ENCODE assay signal across 28 cellular contexts in the genomic region with DNA sequence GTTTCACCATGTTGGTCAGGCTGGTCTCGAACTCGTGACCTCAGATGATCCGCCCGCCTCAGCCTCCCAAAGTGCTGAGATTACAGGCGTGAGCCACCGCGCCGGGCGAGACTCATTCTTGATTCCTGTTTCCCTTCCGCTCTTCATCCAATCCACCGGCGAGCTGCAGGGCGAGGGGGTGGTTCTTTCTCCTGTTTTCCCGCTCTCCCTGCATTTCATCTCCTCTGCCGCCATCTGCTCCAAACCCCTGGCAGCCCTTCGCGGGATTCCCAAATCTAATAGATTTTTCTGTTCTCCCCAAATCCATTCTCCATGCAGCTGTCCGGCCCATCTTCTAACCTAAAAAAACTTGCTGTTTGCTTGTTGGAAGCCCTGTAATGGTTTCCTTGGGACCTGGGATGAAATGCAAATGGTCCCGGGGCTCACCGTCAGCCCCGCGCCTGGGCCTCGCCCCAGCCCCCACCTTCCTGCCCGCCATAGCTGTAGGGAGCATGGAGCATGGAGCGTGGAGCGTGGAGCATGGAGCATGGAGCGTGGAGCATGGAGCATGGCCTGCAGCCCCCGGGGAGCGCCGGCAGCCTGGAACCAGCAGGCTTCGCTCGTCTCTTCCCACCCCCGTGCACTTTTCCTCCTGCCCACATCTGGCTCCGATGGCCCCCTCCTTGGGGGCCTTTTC. TPM values are rescaled to one million over a fixed set of nuclear protein-coding genes. Genes with fewer than 3 reads are reported as not detected.
DNase-seq lines count a peak whose midpoint lies in the region; ATAC-seq, FAIRE-seq and TF ChIP-seq lines count a peak whose summit lies in the region.
"Had no signal": no experiment of that assay in that cellular context is flagged by ENCODE, and none has a peak within 500 bp of the region (broad histone marks: within the 10 kb centered on the region; RNA-seq: fewer than 3 reads in every experiment).

No MANE protein-coding gene starts in this region.

- WGBS in smooth muscle cell (ENCODE audit: low lambda C conversion rate) = 8% methylated on average over 34 of the region's 34 CpGs
- 29 to 45% (median 43%) methylated on average over 31 to 34 of the region's 34 CpGs for WGBS in small intestine, 3 donors

- peak overlapping the region; percentile 85 for H3K4me2 ChIP-seq in smooth muscle cell
- H3K4me2 ChIP-seq: BLaER1 treated with 17β-estradiol and CSF1 and Interleukin-3, amounts not matched to agents 10 nM and 100 nM had no signal

- intact Hi-C loops in upper lobe of right lung (cut with DNase I) = no loop called here

- H3K9ac ChIP-seq in HUES6 (ENCODE audit: low read length) (peak overlapping the region; percentile 37), smooth muscle cell (ENCODE audit: low read depth) (no peak overlapping the region)
- H3K9ac ChIP-seq: BLaER1 treated with 17β-estradiol and CSF1 and Interleukin-3, amounts not matched to agents 10 nM and 100 nM had no signal

- H3K4me1 ChIP-seq in HUES6 (ENCODE audit: control insufficient read depth, insufficient read depth, low read length) = peaks cover 23% of the 10 kb centered on the region
- no peaks in the 10 kb centered on the region for H3K4me1 ChIP-seq in foreskin keratinocyte
- H3K4me1 ChIP-seq in smooth muscle cell (ENCODE audit: low read depth) = peaks cover 7% of the 10 kb centered on the region
- no peaks in the 10 kb centered on the region for H3K4me1 ChIP-seq in upper lobe of right lung
- H3K4me1 ChIP-seq in small intestine (ENCODE audit: control insufficient read depth in 2 of 2, insufficient read depth in 1 of 2, low read depth in 1 of 2, low read length in 1 of 2) = no peaks in the 10 kb centered on the region
- H3K4me1 ChIP-seq: BLaER1 treated with 17β-estradiol and CSF1 and Interleukin-3, amounts not matched to agents 10 nM and 100 nM; HAP-1; lower lobe of right lung had no signal

- H3K27ac ChIP-seq in HUES6 (ENCODE audit: low read depth, low read length) (peak overlapping the region; percentile 68; the same call in 1 of the 2 replicates), foreskin keratinocyte (peak overlapping the region; percentile 72), smooth muscle cell (ENCODE audit: low read depth) (no peak overlapping the region), upper lobe of right lung (no peak overlapping the region), small intestine (ENCODE audit: low read depth in 1 of 2, low read length in 1 of 2) (no peak overlapping the region)
- H3K27ac ChIP-seq: BLaER1 treated with 17β-estradiol and CSF1 and Interleukin-3, amounts not matched to agents 10 nM and 100 nM; HL-60; lower lobe of right lung had no signal

- H3K36me3 ChIP-seq in HUES6 (ENCODE audit: control insufficient read depth, insufficient read depth, low read length) (peaks cover 34% of the 10 kb centered on the region; the same call in 1 of the 2 replicates), smooth muscle cell (ENCODE audit: low read depth) (no peaks in the 10 kb centered on the region), upper lobe of right lung (no peaks in the 10 kb centered on the region), small intestine (ENCODE audit: control insufficient read depth in 2 of 2, insufficient read depth in 2 of 2, low read length in 2 of 2) (no peaks in the 10 kb centered on the region)
- H3K36me3 ChIP-seq: BLaER1 treated with 17β-estradiol and CSF1 and Interleukin-3, amounts not matched to agents 10 nM and 100 nM; HAP-1; lower lobe of right lung had no signal

- peak overlapping the region; percentile 62 for H2AFZ ChIP-seq in smooth muscle cell (ENCODE audit: low read depth)

- H3K27me3 ChIP-seq in HUES6 (ENCODE audit: control insufficient read depth, insufficient read depth, low read length) (no peaks in the 10 kb centered on the region), foreskin keratinocyte (no peaks in the 10 kb centered on the region), smooth muscle cell (ENCODE audit: low read depth) (no peaks in the 10 kb centered on the region), upper lobe of right lung (peaks cover 16% of the 10 kb centered on the region), small intestine (ENCODE audit: control insufficient read depth in 2 of 2, insufficient read depth in 2 of 2, low read length in 2 of 2) (peaks cover 0 to 2% of the 10 kb centered on the region in 2 donors)
- H3K27me3 ChIP-seq: BLaER1 treated with 17β-estradiol and CSF1 and Interleukin-3, amounts not matched to agents 10 nM and 100 nM had no signal

- H3K79me2 ChIP-seq in smooth muscle cell (ENCODE audit: low read depth) = peaks cover 22% of the 10 kb centered on the region

- H3F3A ChIP-seq in smooth muscle cell (ENCODE audit: low read depth) = peaks cover 11% of the 10 kb centered on the region

- peak in 1 of 2 donors; percentile 45 for DNase-seq in foreskin keratinocyte
- peak; percentile 88 for DNase-seq in islet precursor cell
- DNase-seq in smooth muscle cell (lab: John Stamatoyannopoulos, UW; ENCODE audit: unreplicated experiment) = no peak
- DNase-seq in upper lobe of right lung = no peak
- DNase-seq in SW480 (ENCODE audit: low spot score) = no peak
- DNase-seq in small intestine = no peak
- DNase-seq: activated CD4-positive, alpha-beta T cell treated with anti-CD3 and anti-CD28 coated beads, Interleukin-2, amount 50 U/mL, for 48 hours; activated CD4-positive, CD25-positive, alpha-beta regulatory T cell; activated CD8-positive, alpha-beta memory T cell treated with anti-CD3 and anti-CD28 coated beads, Interleukin-2, amount 50 U/mL, for 4 hours; aorta; COR-L47; DMS79 treated with DMSO at 0.1 percent for 48 hours; head of caudate nucleus; lower lobe of right lung; NCI-H1092; NCI-H1930; occipital lobe; stimulated activated CD4-positive, alpha-beta T cell treated with anti-CD3 and anti-CD28 coated beads, Interleukin-4, amount 100 ng/mL, for 24 hours; stimulated activated naive B cell treated with anti-CD40 and anti-IgM and Interleukin-4, amounts not matched to agents 10 μg/mL and 1 μg/mL and 100 μg/mL, for 72 hours had no signal

- peaks cover 4% of the 10 kb centered on the region for H4K20me1 ChIP-seq in smooth muscle cell (ENCODE audit: low read depth)
- H4K20me1 ChIP-seq: BLaER1 treated with 17β-estradiol and CSF1 and Interleukin-3, amounts not matched to agents 10 nM and 100 nM had no signal

- TF ChIP-seq CTCF in foreskin keratinocyte (conservative IDR thresholded peaks at IDR 0.05) = no peak
- TF ChIP-seq CTCF in smooth muscle cell (IDR thresholded peaks at IDR 0.05; ENCODE audit: borderline replicate concordance, insufficient read depth, poor library complexity, severe bottlenecking) = no peak
- TF ChIP-seq CTCF in upper lobe of right lung (IDR thresholded peaks at IDR 0.05) = no peak

- H3K9me3 ChIP-seq in HUES6 (ENCODE audit: control insufficient read depth, insufficient read depth, low read depth, low read length) (no peaks in the 10 kb centered on the region), smooth muscle cell (replicated peaks; ENCODE audit: low read depth) (no peaks in the 10 kb centered on the region), upper lobe of right lung (no peaks in the 10 kb centered on the region), small intestine (ENCODE audit: control insufficient read depth, low read depth) (no peaks in the 10 kb centered on the region)
- H3K9me3 ChIP-seq: HAP-1, lower lobe of right lung had no signal

- no peak for FAIRE-seq in small intestine (lab: Jason Lieb, UNC)
- FAIRE-seq: GM12891 had no signal

- ATAC-seq in foreskin keratinocyte (peak; percentile 8), upper lobe of right lung (no peak)
- ATAC-seq: activated naive CD4-positive, alpha-beta T cell treated with anti-CD3 and anti-CD28 coated beads, Interleukin-2, amount 50 U/mL, for 72 hours; activated T-helper 17 cell treated with anti-CD3 and anti-CD28 coated beads, Interleukin-2, amount 50 U/mL, for 72 hours; stimulated activated naive B cell treated with anti-CD40 and anti-IgM and Interleukin-4, amounts not matched to agents 10 μg/mL and 1 μg/mL and 100 μg/mL, for 72 hours had no signal

- H3K4me3 ChIP-seq in HUES6 (ENCODE audit: low read depth, low read length) (peak overlapping the region; percentile 72), smooth muscle cell (peak overlapping the region; percentile 51), upper lobe of right lung (no peak overlapping the region), small intestine (ENCODE audit: low read depth in 1 of 2, low read length in 2 of 2) (no peak overlapping the region)
- H3K4me3 ChIP-seq: BLaER1 treated with 17β-estradiol and CSF1 and Interleukin-3, amounts not matched to agents 10 nM and 100 nM; HAP-1; lower lobe of right lung had no signal

RNA-seq across cellular contexts. Expression of a gene that starts 1.1 kb away (rescaled TPM):
- total RNA-seq in foreskin keratinocyte (11.2 and 19.4 TPM in 2 replicates), smooth muscle cell (30.4 and 31.5 TPM in 2 replicates), upper lobe of right lung (0.26 TPM)
- polyA plus RNA-seq in foreskin keratinocyte (5.9 and 11.8 TPM in 2 replicates), smooth muscle cell (15.7 and 24.0 TPM in 2 replicates), small intestine (not detected)
- total RNA-seq: activated naive CD4-positive, alpha-beta T cell treated with anti-CD3 and anti-CD28 coated beads, Interleukin-2, amount 50 U/mL, for 72 hours; activated T-helper 17 cell treated with anti-CD3 and anti-CD28 coated beads, Interleukin-2, amount 50 U/mL, for 72 hours; aorta; cardiac septum; lower lobe of right lung; occipital lobe; temporal lobe had no signal
- polyA plus RNA-seq: aorta had no signal

Comparison
In these comparisons a context has a peak if more than half of its experiments do, and no peak if none do; other contexts are left out.
1. H3K27ac ChIP-seq: peak in HUES6 (single experiment) and foreskin keratinocyte (single experiment); none in smooth muscle cell (single experiment), upper lobe of right lung (single experiment) and small intestine (0 of 2).
2. H3K4me3 ChIP-seq: peak in HUES6 (single experiment) and smooth muscle cell (single experiment); none in upper lobe of right lung (single experiment) and small intestine (0 of 2).